16 cellular contexts compared by ENCODE assay signal in the genomic region with DNA sequence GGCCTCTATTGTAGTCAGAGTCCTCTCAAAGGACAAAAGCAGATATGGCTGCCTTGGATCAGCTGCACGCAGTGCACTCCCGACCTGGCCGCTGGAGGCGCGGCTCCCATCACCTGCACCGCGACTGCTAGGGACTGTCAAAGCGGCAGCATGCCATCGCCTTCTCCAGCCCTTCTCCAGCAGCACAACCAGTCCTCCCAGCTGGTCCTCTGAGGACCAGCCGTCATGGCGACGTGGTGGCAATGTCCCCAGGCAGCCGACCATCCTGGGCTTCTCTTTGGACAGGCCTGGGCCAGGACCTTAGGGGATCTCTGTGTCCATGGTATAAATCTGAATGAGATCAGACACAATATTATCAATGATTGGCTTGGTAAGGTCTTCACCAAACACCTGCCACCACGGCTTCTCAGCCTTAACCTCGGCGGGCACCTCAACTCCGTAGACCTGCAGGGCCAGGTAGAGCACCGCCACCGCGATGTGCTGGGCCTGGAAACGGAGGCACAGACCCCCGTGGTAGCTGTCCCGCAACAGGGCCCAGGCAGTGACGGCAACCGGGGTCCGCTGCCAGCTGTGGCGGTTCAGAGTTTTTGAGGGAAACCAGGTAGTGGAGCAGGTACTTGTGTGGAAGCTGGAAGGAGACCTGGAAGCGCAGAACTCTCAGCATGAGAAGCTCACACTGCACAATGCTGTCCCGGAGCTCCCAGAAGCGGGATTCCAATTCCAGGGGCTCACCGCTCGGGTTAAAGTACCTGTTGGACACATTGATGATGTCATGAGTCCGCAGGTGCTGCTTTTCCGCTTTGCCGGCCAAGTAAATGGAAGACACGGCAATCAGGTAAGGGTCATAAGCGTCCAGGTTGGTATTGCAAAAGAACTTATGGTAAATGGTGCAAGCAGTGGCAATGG.
"Had no signal": no experiment of that assay in that cellular context is flagged by ENCODE, and none has a peak within 500 bp of the region (broad histone marks: within the 10 kb centered on the region; RNA-seq: fewer than 3 reads in every experiment).

No MANE protein-coding gene starts in this region.

- H3K9me3 ChIP-seq: sigmoid colon, uterus had no signal

- DNase-seq: activated CD4-positive, alpha-beta T cell treated with anti-CD3 and anti-CD28 coated beads, Interleukin-2, amount 10 ng/mL, durations not matched to agents 24 days and 14 days; activated CD4-positive, CD25-positive, alpha-beta regulatory T cell; activated CD8-positive, alpha-beta memory T cell treated with anti-CD3 and anti-CD28 coated beads, Interleukin-2, amount 50 U/mL, for 4 hours; activated CD8-positive, alpha-beta T cell treated with anti-CD3 and anti-CD28 coated beads, Interleukin-2, amount 10 ng/mL, durations not matched to agents 7 days and 5 days; activated gamma-delta T cell; activated T-cell treated with anti-CD3 and anti-CD28 coated beads, Interleukin-2, amount 50 U/mL, for 72 hours; anterior cingulate cortex; brain microvascular endothelial cell; heart right ventricle; left colon; lower lobe of right lung; sigmoid colon had no signal

- H3K27me3 ChIP-seq: brain microvascular endothelial cell, gastroesophageal sphincter, heart right ventricle, sigmoid colon, uterus had no signal

- H3K36me3 ChIP-seq: uterus had no signal

- H3K4me3 Mint-ChIP-seq: activated CD4-positive, alpha-beta T cell treated with anti-CD3 and anti-CD28 coated beads, Interleukin-2, amount 10 ng/mL, durations not matched to agents 24 days and 14 days; activated CD8-positive, alpha-beta T cell treated with anti-CD3 and anti-CD28 coated beads, Interleukin-2, amount 10 ng/mL, durations not matched to agents 7 days and 5 days; activated T-cell treated with anti-CD3 and anti-CD28 coated beads, Interleukin-2, amount 50 U/mL, for 72 hours; stimulated activated effector memory CD8-positive, alpha-beta T cell treated with anti-CD3 and anti-CD28 coated beads, Interleukin-12 subunit alpha, Interleukin-12 subunit beta, amount 100 ng/mL, for 72 hours had no signal

- H3K4me1 ChIP-seq: uterus had no signal

- H3K27ac ChIP-seq: brain microvascular endothelial cell, uterus had no signal

- H3K9me3 Mint-ChIP-seq: activated CD4-positive, alpha-beta T cell treated with anti-CD3 and anti-CD28 coated beads, Interleukin-2, amount 10 ng/mL, durations not matched to agents 24 days and 14 days had no signal

- FAIRE-seq: islet of Langerhans had no signal

- H3K27ac Mint-ChIP-seq: activated CD4-positive, alpha-beta T cell treated with anti-CD3 and anti-CD28 coated beads, Interleukin-2, amount 10 ng/mL, durations not matched to agents 24 days and 14 days; activated CD8-positive, alpha-beta T cell treated with anti-CD3 and anti-CD28 coated beads, Interleukin-2, amount 10 ng/mL, durations not matched to agents 7 days and 5 days; activated T-cell treated with anti-CD3 and anti-CD28 coated beads, Interleukin-2, amount 50 U/mL, for 72 hours had no signal

- H3K4me3 ChIP-seq: gastroesophageal sphincter, heart right ventricle, lower lobe of right lung, sigmoid colon, uterus had no signal

- ATAC-seq: activated CD8-positive, alpha-beta T cell treated with anti-CD3 and anti-CD28 coated beads, Interleukin-2, amount 10 ng/mL, durations not matched to agents 7 days and 5 days; activated T-cell treated with anti-CD3 and anti-CD28 coated beads, Interleukin-2, amount 50 U/mL, for 72 hours; gastroesophageal sphincter; heart right ventricle; left colon; lower lobe of right lung; stimulated activated effector memory CD8-positive, alpha-beta T cell treated with anti-CD3 and anti-CD28 coated beads, Interleukin-12 subunit alpha, Interleukin-12 subunit beta, amount 100 ng/mL, for 72 hours had no signal
